In the genomic region with DNA sequence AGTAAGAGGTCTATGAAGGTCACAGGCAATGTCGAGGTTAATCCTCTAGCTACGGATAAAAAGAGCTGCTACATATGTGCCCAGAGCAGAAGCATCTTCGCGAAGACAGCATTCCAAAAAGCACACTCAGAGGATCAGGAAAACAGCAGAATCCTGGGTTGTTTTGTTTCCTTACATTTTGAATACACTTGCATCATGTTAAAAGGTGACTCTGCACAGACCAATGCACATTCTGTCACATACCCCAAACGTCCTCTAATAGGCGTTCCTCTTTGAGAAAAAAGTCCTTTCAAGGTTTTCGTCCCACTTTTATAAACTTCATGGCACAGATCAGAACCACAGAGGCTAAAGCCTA, we compare ENCODE assay signal across 10 cellular contexts. TPM values are rescaled to one million over a fixed set of nuclear protein-coding genes. Genes with fewer than 3 reads are reported as not detected.
A peak's percentile ranks its signal among the peaks of the same experiment; 100 is the strongest.
DNase-seq lines count a peak whose midpoint lies in the region; ATAC-seq and TF ChIP-seq lines count a peak whose summit lies in the region.
"Had no signal": no experiment of that assay in that cellular context is flagged by ENCODE, and none has a peak within 500 bp of the region (broad histone marks: within the 10 kb centered on the region; RNA-seq: fewer than 3 reads in every experiment).

No MANE protein-coding gene starts in this region.

- H2BK120ac ChIP-seq in neuronal stem cell (ENCODE audit: low read depth, low read length): no peak overlapping the region

- ATAC-seq in esophagus mucosa: peak; percentile 26
- no peak for ATAC-seq in HG02678 (IDR thresholded peaks at IDR 0.05; ENCODE audit: unreplicated experiment)
- no peak for ATAC-seq in GM21528 (IDR thresholded peaks at IDR 0.05; ENCODE audit: low FRiP score, unreplicated experiment)

- H3K9me3 Mint-ChIP-seq in activated CD4-positive, alpha-beta memory T cell treated with anti-CD3 and anti-CD28 coated beads, Interleukin-2, amount 10 ng/mL, durations not matched to agents 7 days and 5 days: no peaks in the 10 kb centered on the region

- H3K79me1 ChIP-seq in neuronal stem cell (ENCODE audit: low read depth, low read length): peaks cover 6% of the 10 kb centered on the region

- H3K27me3 ChIP-seq in A673 (replicated peaks; ENCODE audit: insufficient read depth, low read depth, low read length, poor library complexity) (no peaks in the 10 kb centered on the region), SJCRH30 (no peaks in the 10 kb centered on the region), neuronal stem cell (ENCODE audit: control insufficient read depth in 3 of 3, insufficient read depth in 3 of 3, low read depth in 1 of 3, low read length in 3 of 3) (no peaks in the 10 kb centered on the region)
- H3K27me3 ChIP-seq: BLaER1 had no signal

- no peak overlapping the region for H3K23ac ChIP-seq in neuronal stem cell (ENCODE audit: low read depth, low read length, poor library complexity)

- no peak overlapping the region for H2BK12ac ChIP-seq in neuronal stem cell (ENCODE audit: low read length)

- H3K4me3 Mint-ChIP-seq in activated CD4-positive, alpha-beta memory T cell treated with anti-CD3 and anti-CD28 coated beads, Interleukin-2, amount 10 ng/mL, durations not matched to agents 7 days and 5 days: no peak overlapping the region

- POLR2A ChIA-PET in A673 (lab: Charles Lee; ENCODE audit: low non-redundant PET): interaction anchor here (0.7 kb wide), 1 partner anchor 13 kb away, joined by 3 read pairs; no protein-coding TSS in a partner anchor
- POLR2A ChIA-PET in activated CD4-positive, alpha-beta memory T cell treated with anti-CD3 and anti-CD28 coated beads, Interleukin-2, amount 10 ng/mL, durations not matched to agents 7 days and 5 days (lab: Charles Lee): interaction anchor here (1.0 kb wide), 1 partner anchor 35 kb away, joined by 3 read pairs; no protein-coding TSS in a partner anchor

- H3K27me3 Mint-ChIP-seq in activated CD4-positive, alpha-beta memory T cell treated with anti-CD3 and anti-CD28 coated beads, Interleukin-2, amount 10 ng/mL, durations not matched to agents 7 days and 5 days: no peaks in the 10 kb centered on the region

- no peaks in the 10 kb centered on the region for H3K9me3 ChIP-seq in A673 (ENCODE audit: low read depth, low read length, poor library complexity, severe bottlenecking)
- 0 out of 2 replicates have a peak, but pooled peaks cover under 1% of the 10 kb centered on the region for H3K9me3 ChIP-seq in SJCRH30 (replicated peaks)
- peaks cover 0 to 4% of the 10 kb centered on the region in 2 donors for H3K9me3 ChIP-seq in neuronal stem cell (replicated peaks in 1 of 2; ENCODE audit: control insufficient read depth in 2 of 2, insufficient read depth in 1 of 2, low read depth in 1 of 2, low read length in 2 of 2)

- H3K4me3 ChIP-seq in A673 (ENCODE audit: low read depth, low read length, poor library complexity, severe bottlenecking) (no peak overlapping the region), SJCRH30 (peak overlapping the region; percentile 40), neuronal stem cell (ENCODE audit: low read length in 2 of 2) (peak overlapping the region in 1 of 2 donors; percentile 5)
- H3K4me3 ChIP-seq: BLaER1 had no signal

- no peak overlapping the region for H4K91ac ChIP-seq in neuronal stem cell (ENCODE audit: low read depth, low read length, poor library complexity)

- CTCF ChIA-PET in A673 (lab: Charles Lee): no interaction called here
- CTCF ChIA-PET in activated CD4-positive, alpha-beta memory T cell treated with anti-CD3 and anti-CD28 coated beads, Interleukin-2, amount 10 ng/mL, durations not matched to agents 7 days and 5 days (lab: Charles Lee): no interaction called here

- no CpG with 5 or more reads among the region's 7 CpGs for WGBS in neuronal stem cell (ENCODE audit: extremely low coverage in 2 of 2, insufficient read length in 2 of 2, insufficient replicate concordance in 1 of 2), 2 donors

- H3K27ac Mint-ChIP-seq in activated CD4-positive, alpha-beta memory T cell treated with anti-CD3 and anti-CD28 coated beads, Interleukin-2, amount 10 ng/mL, durations not matched to agents 7 days and 5 days: no peak overlapping the region

- H2AFZ ChIP-seq in neuronal stem cell (ENCODE audit: low read length): peak overlapping the region; percentile 23

- no peak for DNase-seq in A673 (ENCODE audit: low spot score)
- DNase-seq in SJCRH30: peak; percentile 41 to 74
- no peak for DNase-seq in neuronal stem cell (ENCODE audit: low spot score)
- no peak for DNase-seq in activated CD4-positive, alpha-beta memory T cell treated with anti-CD3 and anti-CD28 coated beads, Interleukin-2, amount 10 ng/mL, durations not matched to agents 7 days and 5 days
- no peak for DNase-seq in NCI-H1092 treated with DMSO at 0.1 percent for 48 hours (lab: John Stamatoyannopoulos, UW)
- DNase-seq: effector memory CD4-positive, alpha-beta T cell had no signal

- H3K9ac ChIP-seq in neuronal stem cell (ENCODE audit: low read depth, low read length, poor library complexity): no peak overlapping the region
- H3K9ac ChIP-seq: BLaER1 had no signal

- no TSS peak for BruUV-seq in A673 (replicated peaks; lab: Mats Ljungman, UMichigan)

- peaks cover 38% of the 10 kb centered on the region for H3K36me3 Mint-ChIP-seq in activated CD4-positive, alpha-beta memory T cell treated with anti-CD3 and anti-CD28 coated beads, Interleukin-2, amount 10 ng/mL, durations not matched to agents 7 days and 5 days (ENCODE audit: low read depth)

- no peak overlapping the region for H2BK5ac ChIP-seq in neuronal stem cell (ENCODE audit: low read length)

- H3K4me1 ChIP-seq in A673 (ENCODE audit: insufficient read depth, low read length, poor library complexity, severe bottlenecking) (peaks cover 52% of the 10 kb centered on the region), SJCRH30 (peaks cover 62% of the 10 kb centered on the region), neuronal stem cell (ENCODE audit: control insufficient read depth in 2 of 2, insufficient read depth in 1 of 2, low read depth in 1 of 2, low read length in 2 of 2) (peaks cover 47 to 49% of the 10 kb centered on the region in 2 donors)

- peak overlapping the region; percentile 79 for H3K27ac ChIP-seq in A673 (ENCODE audit: low read depth, low read length, poor library complexity, severe bottlenecking)
- H3K27ac ChIP-seq in SJCRH30: peak overlapping the region; percentile 97
- peak overlapping the region; percentile 85 for H3K27ac ChIP-seq in neuronal stem cell (replicated peaks; ENCODE audit: low read length)
- H3K27ac ChIP-seq: BLaER1 had no signal

- no peak overlapping the region for H3K18ac ChIP-seq in neuronal stem cell (ENCODE audit: low read length)

- H3K4ac ChIP-seq in neuronal stem cell (ENCODE audit: low read length): no peak overlapping the region

- peak overlapping the region; percentile 36 for H3K4me2 ChIP-seq in neuronal stem cell (ENCODE audit: insufficient read depth, low read length, poor library complexity, severe bottlenecking)
- H3K4me2 ChIP-seq: BLaER1 had no signal

- H3K14ac ChIP-seq in neuronal stem cell (ENCODE audit: low read length): no peak overlapping the region

- H4K8ac ChIP-seq in neuronal stem cell (ENCODE audit: low read depth, low read length): no peak overlapping the region

- H3K4me1 Mint-ChIP-seq in activated CD4-positive, alpha-beta memory T cell treated with anti-CD3 and anti-CD28 coated beads, Interleukin-2, amount 10 ng/mL, durations not matched to agents 7 days and 5 days: peaks cover 28% of the 10 kb centered on the region

- H2BK15ac ChIP-seq in neuronal stem cell (ENCODE audit: low read length): no peak overlapping the region

- intact Hi-C loops in A673 (cut with micrococcal nuclease; ENCODE audit: unreplicated experiment): no loop called here

- H2AK5ac ChIP-seq in neuronal stem cell (ENCODE audit: low read depth, low read length): no peak overlapping the region

- H3K36me3 ChIP-seq in A673 (ENCODE audit: insufficient read depth, low read length, poor library complexity, severe bottlenecking) (no peaks in the 10 kb centered on the region), SJCRH30 (peaks cover 7% of the 10 kb centered on the region; the same call in 1 of the 2 replicates), neuronal stem cell (replicated peaks in 1 of 2; ENCODE audit: control insufficient read depth in 2 of 2, insufficient read depth in 2 of 2, low read length in 2 of 2) (peaks cover 3 to 53% of the 10 kb centered on the region in 2 donors)

- TF ChIP-seq CTCF in A673 (conservative IDR thresholded peaks at IDR 0.05; ENCODE audit: low read depth, low read length): no peak

RNA-seq across cellular contexts. Expression of a gene that starts 52.7 kb away (rescaled TPM):
- total RNA-seq in A673 (2021) (41.2 and 41.4 TPM in 2 replicates), esophagus mucosa (36.3 TPM)
- total RNA-seq in SJCRH30 (2014; rRNA removed; shearing (Covaris generic)): 49.3 and 52.7 TPM in 2 replicates
- 67.7 TPM for polyA plus RNA-seq in neuronal stem cell (2013, experiment 1 of 2)
- polyA plus RNA-seq in neuronal stem cell (2013, experiment 2 of 2): 69.5 TPM
- total RNA-seq in activated CD4-positive, alpha-beta memory T cell treated with anti-CD3 and anti-CD28 coated beads, Interleukin-2, amount 10 ng/mL, durations not matched to agents 7 days and 5 days: 10 to 100 TPM; 47.8 to 49.2 TPM

Comparison
In these comparisons a context has a peak if more than half of its experiments do, and no peak if none do; other contexts are left out.
1. DNase-seq: peak in SJCRH30 (2 of 2); none in A673 (single experiment), neuronal stem cell (single experiment), activated CD4-positive, alpha-beta memory T cell treated with anti-CD3 and anti-CD28 coated beads, Interleukin-2, amount 10 ng/mL, durations not matched to agents 7 days and 5 days (single experiment) and NCI-H1092 treated with DMSO at 0.1 percent for 48 hours (single experiment).
2. Peak in every context shown above with its lines, with median percentiles within 50 percentile points of each other: H3K27ac ChIP-seq.